15 cellular contexts compared by ENCODE assay signal in genomic region chr12:57099766-57100165, GRCh38. TPM values are rescaled to one million over a fixed set of nuclear protein-coding genes. Genes with fewer than 3 reads are reported as not detected.
DNase-seq lines count a peak whose midpoint lies in the region; ATAC-seq and TF ChIP-seq lines count a peak whose summit lies in the region.
"Had no signal": no experiment of that assay in that cellular context is flagged by ENCODE, and none has a peak within 500 bp of the region (broad histone marks: within the 10 kb centered on the region; RNA-seq: fewer than 3 reads in every experiment).

No MANE protein-coding gene starts in this region.

- H3K27ac ChIP-seq in coronary artery (no peak overlapping the region), endodermal cell (ENCODE audit: low read depth, low read length) (no peak overlapping the region), lower lobe of right lung (no peak overlapping the region)
- H3K27ac ChIP-seq: gastrocnemius medialis, prostate gland, SJSA1, testis had no signal

- H3K9me3 Mint-ChIP-seq in activated CD4-positive, alpha-beta memory T cell treated with anti-CD3 and anti-CD28 coated beads for 36 hours, result no peaks in the 10 kb centered on the region
- no peaks in the 10 kb centered on the region for H3K9me3 Mint-ChIP-seq in activated CD4-positive, alpha-beta memory T cell treated with anti-CD3 and anti-CD28 coated beads, Interleukin-2, amount 10 ng/mL, durations not matched to agents 7 days and 5 days
- H3K9me3 Mint-ChIP-seq in IgD-negative memory B cell (no peaks in the 10 kb centered on the region), endodermal cell (no peaks in the 10 kb centered on the region)
- no peaks in the 10 kb centered on the region for H3K9me3 Mint-ChIP-seq in stimulated activated effector memory CD8-positive, alpha-beta T cell treated with anti-CD3 and anti-CD28 coated beads, Interleukin-12 subunit alpha, Interleukin-12 subunit beta, amount 100 ng/mL, for 72 hours

- no peaks in the 10 kb centered on the region for H3K27me3 Mint-ChIP-seq in activated CD4-positive, alpha-beta memory T cell treated with anti-CD3 and anti-CD28 coated beads for 36 hours
- H3K27me3 Mint-ChIP-seq in activated CD4-positive, alpha-beta memory T cell treated with anti-CD3 and anti-CD28 coated beads, Interleukin-2, amount 10 ng/mL, durations not matched to agents 7 days and 5 days, result no peaks in the 10 kb centered on the region
- H3K27me3 Mint-ChIP-seq in IgD-negative memory B cell (no peaks in the 10 kb centered on the region), endodermal cell (ENCODE audit: insufficient read depth) (no peaks in the 10 kb centered on the region)

- peaks cover 60% of the 10 kb centered on the region for H3K36me3 Mint-ChIP-seq in activated CD4-positive, alpha-beta memory T cell treated with anti-CD3 and anti-CD28 coated beads for 36 hours
- peaks cover 51% of the 10 kb centered on the region for H3K36me3 Mint-ChIP-seq in activated CD4-positive, alpha-beta memory T cell treated with anti-CD3 and anti-CD28 coated beads, Interleukin-2, amount 10 ng/mL, durations not matched to agents 7 days and 5 days (ENCODE audit: low read depth)
- H3K36me3 Mint-ChIP-seq in IgD-negative memory B cell, result peaks cover 3% of the 10 kb centered on the region
- peaks cover 100% of the 10 kb centered on the region for H3K36me3 Mint-ChIP-seq in stimulated activated effector memory CD8-positive, alpha-beta T cell treated with anti-CD3 and anti-CD28 coated beads, Interleukin-12 subunit alpha, Interleukin-12 subunit beta, amount 100 ng/mL, for 72 hours
- peaks cover 63% of the 10 kb centered on the region for H3K36me3 Mint-ChIP-seq in endodermal cell (ENCODE audit: low read depth)

- H3K4me1 Mint-ChIP-seq in activated CD4-positive, alpha-beta memory T cell treated with anti-CD3 and anti-CD28 coated beads for 36 hours (ENCODE audit: low read depth), result peaks cover 34% of the 10 kb centered on the region
- peaks cover 20% of the 10 kb centered on the region for H3K4me1 Mint-ChIP-seq in activated CD4-positive, alpha-beta memory T cell treated with anti-CD3 and anti-CD28 coated beads, Interleukin-2, amount 10 ng/mL, durations not matched to agents 7 days and 5 days
- H3K4me1 Mint-ChIP-seq in IgD-negative memory B cell (peaks cover 5 to 9% (median 6%) of the 10 kb centered on the region in 3 donors), endodermal cell (no peaks in the 10 kb centered on the region)
- peaks cover 54% of the 10 kb centered on the region for H3K4me1 Mint-ChIP-seq in stimulated activated effector memory CD8-positive, alpha-beta T cell treated with anti-CD3 and anti-CD28 coated beads, Interleukin-12 subunit alpha, Interleukin-12 subunit beta, amount 100 ng/mL, for 72 hours

- ATAC-seq in stimulated activated effector memory CD8-positive, alpha-beta T cell treated with anti-CD3 and anti-CD28 coated beads, Interleukin-12 subunit alpha, Interleukin-12 subunit beta, amount 100 ng/mL, for 72 hours, result no peak
- ATAC-seq in lower lobe of right lung, result no peak
- ATAC-seq: gastrocnemius medialis had no signal

- POLR2A ChIA-PET in activated CD4-positive, alpha-beta memory T cell treated with anti-CD3 and anti-CD28 coated beads for 36 hours (lab: Charles Lee), result interaction anchor here (0.5 to 9.6 kb wide), 4 partner anchors 10 to 23 kb away, joined by 3 to 83 read pairs (median 5); partner anchors contain the start of gene STAT6
- POLR2A ChIA-PET in activated CD4-positive, alpha-beta memory T cell treated with anti-CD3 and anti-CD28 coated beads, Interleukin-2, amount 10 ng/mL, durations not matched to agents 7 days and 5 days (lab: Charles Lee), result interaction anchor here (0.7 to 14.8 kb wide), 5 partner anchors 9 to 73 kb away, joined by 3 to 247 read pairs (median 10); partner anchors contain the start of genes NAB2, NEMP1 and STAT6

- H3K4me3 Mint-ChIP-seq in activated CD4-positive, alpha-beta memory T cell treated with anti-CD3 and anti-CD28 coated beads for 36 hours, result no peak overlapping the region
- no peak overlapping the region for H3K4me3 Mint-ChIP-seq in activated CD4-positive, alpha-beta memory T cell treated with anti-CD3 and anti-CD28 coated beads, Interleukin-2, amount 10 ng/mL, durations not matched to agents 7 days and 5 days
- H3K4me3 Mint-ChIP-seq in IgD-negative memory B cell (no peak overlapping the region), endodermal cell (no peak overlapping the region)
- H3K4me3 Mint-ChIP-seq in stimulated activated effector memory CD8-positive, alpha-beta T cell treated with anti-CD3 and anti-CD28 coated beads, Interleukin-12 subunit alpha, Interleukin-12 subunit beta, amount 100 ng/mL, for 72 hours, result no peak overlapping the region

- H3K9ac ChIP-seq in endodermal cell (ENCODE audit: extremely low read depth, low read length, poor library complexity, severe bottlenecking), result no peak overlapping the region

- TF ChIP-seq CTCF in coronary artery (IDR thresholded peaks at IDR 0.05) (no peak), endodermal cell (conservative IDR thresholded peaks at IDR 0.05) (no peak), lower lobe of right lung (IDR thresholded peaks at IDR 0.05) (no peak)

- intact Hi-C loops in activated CD4-positive, alpha-beta memory T cell treated with anti-CD3 and anti-CD28 coated beads for 36 hours (cut with micrococcal nuclease), result no loop called here
- intact Hi-C loops in lower lobe of right lung (cut with DNase I), result no loop called here

- CTCF ChIA-PET in activated CD4-positive, alpha-beta memory T cell treated with anti-CD3 and anti-CD28 coated beads for 36 hours (lab: Charles Lee), result interaction anchor here (1.0 to 14.4 kb wide), 4 partner anchors 12 to 37 kb away, joined by 3 to 251 read pairs (median 34); partner anchors contain the start of genes NEMP1 and STAT6
- CTCF ChIA-PET in activated CD4-positive, alpha-beta memory T cell treated with anti-CD3 and anti-CD28 coated beads, Interleukin-2, amount 10 ng/mL, durations not matched to agents 7 days and 5 days (lab: Charles Lee), result interaction anchor here (0.8 to 8.3 kb wide), 4 partner anchors 11 to 31 kb away, joined by 3 to 69 read pairs (median 6); partner anchors contain the start of gene STAT6

- H3K27me3 ChIP-seq in endodermal cell (ENCODE audit: control insufficient read depth, insufficient read depth, low read length, poor library complexity, severe bottlenecking), result no peaks in the 10 kb centered on the region
- no peaks in the 10 kb centered on the region for H3K27me3 ChIP-seq in lower lobe of right lung (ENCODE audit: low read depth)
- H3K27me3 ChIP-seq: gastrocnemius medialis, SJSA1, testis had no signal

- peak overlapping the region; percentile 66 for H3K27ac Mint-ChIP-seq in activated CD4-positive, alpha-beta memory T cell treated with anti-CD3 and anti-CD28 coated beads for 36 hours
- no peak overlapping the region for H3K27ac Mint-ChIP-seq in activated CD4-positive, alpha-beta memory T cell treated with anti-CD3 and anti-CD28 coated beads, Interleukin-2, amount 10 ng/mL, durations not matched to agents 7 days and 5 days
- H3K27ac Mint-ChIP-seq in IgD-negative memory B cell (peak overlapping the region in 2 of 3 donors; percentile 44 to 78), endodermal cell (no peak overlapping the region)
- peak overlapping the region; percentile 60 for H3K27ac Mint-ChIP-seq in stimulated activated effector memory CD8-positive, alpha-beta T cell treated with anti-CD3 and anti-CD28 coated beads, Interleukin-12 subunit alpha, Interleukin-12 subunit beta, amount 100 ng/mL, for 72 hours

- H3K36me3 ChIP-seq in endodermal cell (ENCODE audit: control insufficient read depth, insufficient read depth, low read length), result peaks cover 13% of the 10 kb centered on the region
- peaks cover 100% of the 10 kb centered on the region for H3K36me3 ChIP-seq in lower lobe of right lung

- H3K9me3 ChIP-seq in endodermal cell (ENCODE audit: control insufficient read depth, low read length) (no peaks in the 10 kb centered on the region), lower lobe of right lung (no peaks in the 10 kb centered on the region)
- H3K9me3 ChIP-seq: gastrocnemius medialis, prostate gland, SJSA1, testis had no signal

- H3K4me1 ChIP-seq in endodermal cell (ENCODE audit: control insufficient read depth, insufficient read depth, low read length) (peaks cover 5% of the 10 kb centered on the region), lower lobe of right lung (peaks cover under 1% of the 10 kb centered on the region)
- H3K4me1 ChIP-seq: gastrocnemius medialis, testis had no signal

- 91% methylated on average over 9 to 12 of the region's 12 CpGs for WGBS in endodermal cell (ENCODE audit: insufficient coverage in 1 of 2, insufficient read length in 1 of 2), 2 experiments

- H3K4me3 ChIP-seq in coronary artery (no peak overlapping the region), endodermal cell (ENCODE audit: low read length) (no peak overlapping the region), lower lobe of right lung (no peak overlapping the region)
- H3K4me3 ChIP-seq: gastrocnemius medialis, prostate gland, SJSA1, testis had no signal

- no peak for DNase-seq in activated CD4-positive, alpha-beta memory T cell treated with anti-CD3 and anti-CD28 coated beads for 36 hours
- DNase-seq in activated CD4-positive, alpha-beta memory T cell treated with anti-CD3 and anti-CD28 coated beads, Interleukin-2, amount 10 ng/mL, durations not matched to agents 7 days and 5 days, result no peak
- DNase-seq in iPS-NIHi11 (ENCODE audit: low spot score), result peak; percentile 3
- no peak for DNase-seq in stimulated activated effector memory CD8-positive, alpha-beta T cell treated with anti-CD3 and anti-CD28 coated beads, Interleukin-12 subunit alpha, Interleukin-12 subunit beta, amount 100 ng/mL, for 72 hours (ENCODE audit: low spot score in 2 of 2)
- DNase-seq in coronary artery (ENCODE audit: low spot score), result no peak
- no peak for DNase-seq in endodermal cell
- no peak for DNase-seq in lower lobe of right lung
- DNase-seq: activated CD8-positive, alpha-beta memory T cell treated with anti-CD3 and anti-CD28 coated beads, Interleukin-2, amount 50 U/mL, for 4 hours; DMS 273 treated with DMSO at 0.1 percent for 48 hours; gastrocnemius medialis; KG1; testis had no signal

RNA-seq across cellular contexts. Expression of gene NAB2, which starts 10.9 kb away (rescaled TPM):
- 10 to 100 TPM; 39.6 to 41.6 TPM for total RNA-seq in activated CD4-positive, alpha-beta memory T cell treated with anti-CD3 and anti-CD28 coated beads for 36 hours
- total RNA-seq in activated CD4-positive, alpha-beta memory T cell treated with anti-CD3 and anti-CD28 coated beads, Interleukin-2, amount 10 ng/mL, durations not matched to agents 7 days and 5 days, result 1 to 10 TPM; 8.7 to 9.6 TPM
- 0.81 TPM for polyA plus RNA-seq in IgD-negative memory B cell
- 10 to 100 TPM; 13.5 to 21.7 TPM for total RNA-seq in endodermal cell
- polyA plus RNA-seq in endodermal cell (2013, experiment 1 of 2), result 37.0 TPM
- polyA plus RNA-seq in endodermal cell (2013, experiment 2 of 2), result 34.9 TPM
- 28.9 TPM for total RNA-seq in lower lobe of right lung

RNA-seq across cellular contexts. Expression of gene STAT6, which starts 11.4 kb away (rescaled TPM):
- 100 to 1,000 TPM; 209 to 218 TPM for total RNA-seq in activated CD4-positive, alpha-beta memory T cell treated with anti-CD3 and anti-CD28 coated beads for 36 hours
- 100 to 1,000 TPM; 127 to 128 TPM for total RNA-seq in activated CD4-positive, alpha-beta memory T cell treated with anti-CD3 and anti-CD28 coated beads, Interleukin-2, amount 10 ng/mL, durations not matched to agents 7 days and 5 days
- polyA plus RNA-seq in IgD-negative memory B cell, result 130 TPM
- total RNA-seq in endodermal cell, result 100 to 1,000 TPM in 1 of 2 donors, 10 to 100 TPM in 1; 60.2 to 102 TPM
- polyA plus RNA-seq in endodermal cell (2013, experiment 1 of 2), result 37.7 TPM
- 30.1 TPM for polyA plus RNA-seq in endodermal cell (2013, experiment 2 of 2)
- 269 TPM for total RNA-seq in lower lobe of right lung

RNA-seq across cellular contexts. Expression of gene NEMP1, which starts 21.2 kb away (rescaled TPM):
- total RNA-seq in activated CD4-positive, alpha-beta memory T cell treated with anti-CD3 and anti-CD28 coated beads for 36 hours, result 10 to 100 TPM; 70.6 to 73.5 TPM
- total RNA-seq in activated CD4-positive, alpha-beta memory T cell treated with anti-CD3 and anti-CD28 coated beads, Interleukin-2, amount 10 ng/mL, durations not matched to agents 7 days and 5 days, result 10 to 100 TPM; 51.7 to 59.2 TPM
- 4.3 TPM for polyA plus RNA-seq in IgD-negative memory B cell
- 10 to 100 TPM; 36.3 to 52.6 TPM for total RNA-seq in endodermal cell
- polyA plus RNA-seq in endodermal cell (2013, experiment 1 of 2), result 32.8 TPM
- 30.2 TPM for polyA plus RNA-seq in endodermal cell (2013, experiment 2 of 2)
- total RNA-seq in lower lobe of right lung, result 19.1 TPM

RNA-seq across cellular contexts. Expression of gene LRP1, which starts 28.5 kb away (rescaled TPM):
- total RNA-seq in activated CD4-positive, alpha-beta memory T cell treated with anti-CD3 and anti-CD28 coated beads for 36 hours, result 1 to 10 TPM; 1.4 TPM
- total RNA-seq in activated CD4-positive, alpha-beta memory T cell treated with anti-CD3 and anti-CD28 coated beads, Interleukin-2, amount 10 ng/mL, durations not matched to agents 7 days and 5 days, result under 1 TPM; 0.60 to 0.86 TPM
- 0.19 TPM for polyA plus RNA-seq in IgD-negative memory B cell
- total RNA-seq in endodermal cell (10 to 100 TPM; 74.5 to 87.7 TPM), lower lobe of right lung (404 TPM)
- polyA plus RNA-seq in endodermal cell (2013, experiment 1 of 2), result 42.2 TPM
- polyA plus RNA-seq in endodermal cell (2013, experiment 2 of 2), result 43.6 TPM

RNA-seq across cellular contexts. Expression of gene LRP1-AS, which starts 47.7 kb away (rescaled TPM):
- total RNA-seq in activated CD4-positive, alpha-beta memory T cell treated with anti-CD3 and anti-CD28 coated beads for 36 hours, result not detected
- total RNA-seq in activated CD4-positive, alpha-beta memory T cell treated with anti-CD3 and anti-CD28 coated beads, Interleukin-2, amount 10 ng/mL, durations not matched to agents 7 days and 5 days, result not detected
- polyA plus RNA-seq in IgD-negative memory B cell, result not detected
- total RNA-seq in endodermal cell (not detected), lower lobe of right lung (not detected)
- polyA plus RNA-seq in endodermal cell (2013, experiment 1 of 2), result not detected
- not detected for polyA plus RNA-seq in endodermal cell (2013, experiment 2 of 2)
- total RNA-seq: gastrocnemius medialis, prostate gland, SJSA1, testis had no signal

Comparison
In these comparisons a context has a peak if more than half of its experiments do, and no peak if none do; other contexts are left out.
1. H3K27ac Mint-ChIP-seq: peak in activated CD4-positive, alpha-beta memory T cell treated with anti-CD3 and anti-CD28 coated beads for 36 hours (single experiment), IgD-negative memory B cell (2 of 3) and stimulated activated effector memory CD8-positive, alpha-beta T cell treated with anti-CD3 and anti-CD28 coated beads, Interleukin-12 subunit alpha, Interleukin-12 subunit beta, amount 100 ng/mL, for 72 hours (single experiment); none in activated CD4-positive, alpha-beta memory T cell treated with anti-CD3 and anti-CD28 coated beads, Interleukin-2, amount 10 ng/mL, durations not matched to agents 7 days and 5 days (single experiment) and endodermal cell (single experiment).